35 cellular contexts compared by ENCODE assay signal in genomic region chr7:153021542-153021941, GRCh38.
"Had no signal": no experiment of that assay in that cellular context is flagged by ENCODE, and none has a peak within 500 bp of the region (broad histone marks: within the 10 kb centered on the region; RNA-seq: fewer than 3 reads in every experiment).

No MANE protein-coding gene starts in this region.

- ATAC-seq: activated CD8-positive, alpha-beta T cell treated with anti-CD3 and anti-CD28 coated beads for 36 hours; activated naive CD4-positive, alpha-beta T cell treated with anti-CD3 and anti-CD28 coated beads, Interleukin-2, amount 50 U/mL, for 72 hours; activated T-cell treated with anti-CD3 and anti-CD28 coated beads, Interleukin-2, amount 50 U/mL, for 4 hours; activated T-cell treated with anti-CD3 and anti-CD28 coated beads, Interleukin-2, amount 50 U/mL, for 72 hours; activated T-helper 17 cell treated with anti-CD3 and anti-CD28 coated beads, Interleukin-2, amount 50 U/mL, for 72 hours; body of pancreas had no signal

- H3K9me3 Mint-ChIP-seq: activated CD4-positive, alpha-beta memory T cell treated with anti-CD3 and anti-CD28 coated beads for 36 hours; activated CD4-positive, alpha-beta T cell treated with anti-CD3 and anti-CD28 coated beads, Interleukin-2, amount 10 ng/mL, durations not matched to agents 24 days and 14 days; activated CD8-positive, alpha-beta T cell treated with anti-CD3 and anti-CD28 coated beads for 36 hours; activated naive CD4-positive, alpha-beta T cell treated with anti-CD3 and anti-CD28 coated beads, Interleukin-2, amount 50 U/mL, for 72 hours; activated T-helper 1 cell treated with anti-CD3 and anti-CD28 coated beads, Interleukin-12 subunit alpha, Interleukin-12 subunit beta, Interleukin-2, Interleukin-4 antibody, amounts not matched to agents 30 ng/mL and 10 ng/mL and 1 ng/mL, durations not matched to agents 14 hours and 24 hours and 36 hours; T-helper 1 cell treated with Interleukin-12 subunit alpha and Interleukin-12 subunit beta and Interleukin-4 antibody, amounts not matched to agents 30 μg/mL and 1 μg/mL, for 36 hours; T-helper 2 cell treated with Interferon-gamma antibody and Interleukin-4, amounts not matched to agents 5 μg/mL and 100 μg/mL, for 36 hours had no signal

- DNase-seq: activated B cell treated with CpG ODN at 0.5 μM for 24 hours; activated CD4-positive, alpha-beta memory T cell treated with anti-CD3 and anti-CD28 coated beads for 36 hours; activated CD4-positive, alpha-beta T cell treated with anti-CD3 and anti-CD28 coated beads for 4 hours; activated CD4-positive, alpha-beta T cell treated with anti-CD3 and anti-CD28 coated beads, Interleukin-2, amount 10 ng/mL, durations not matched to agents 24 days and 14 days; activated CD4-positive, alpha-beta T cell treated with anti-CD3 and anti-CD28 coated beads, Interleukin-2, amount 50 U/mL, for 1 hour; activated CD4-positive, alpha-beta T cell treated with anti-CD3 and anti-CD28 coated beads, Interleukin-2, amount 50 U/mL, for 4 hours; activated CD4-positive, CD25-positive, alpha-beta regulatory T cell treated with anti-CD3 and anti-CD28 coated beads, Interleukin-2, amount 50 U/mL, for 72 hours; activated CD8-positive, alpha-beta memory T cell treated with anti-CD3 and anti-CD28 coated beads, Interleukin-2, amount 50 U/mL, for 4 hours; activated CD8-positive, alpha-beta T cell treated with anti-CD3 and anti-CD28 coated beads for 36 hours; activated effector memory CD4-positive, alpha-beta T cell treated with anti-CD3 and anti-CD28 coated beads, Interleukin-2, amount 50 U/mL, for 16 hours; activated gamma-delta T cell treated with Interleukin-2 at 50 U/mL for 16 hours; activated naive CD4-positive, alpha-beta T cell; activated naive CD4-positive, alpha-beta T cell treated with anti-CD3 and anti-CD28 coated beads for 36 hours; activated naive CD4-positive, alpha-beta T cell treated with anti-CD3 and anti-CD28 coated beads, Interleukin-2, amount 50 U/mL, for 16 hours; activated naive CD8-positive, alpha-beta T cell treated with anti-CD3 and anti-CD28 coated beads for 36 hours; activated T-cell treated with anti-CD3 and anti-CD28 coated beads for 4 hours; activated T-cell treated with anti-CD3 and anti-CD28 coated beads, Interleukin-2, amount 50 U/mL, for 1 hour; activated T-cell treated with anti-CD3 and anti-CD28 coated beads, Interleukin-2, amount 50 U/mL, for 4 hours; activated T-cell treated with anti-CD3 and anti-CD28 coated beads, Interleukin-2, amount 50 U/mL, for 72 hours; adrenal gland; amniotic stem cell; aorta; body of pancreas; brain microvascular endothelial cell; central memory CD4-positive, alpha-beta T cell; T-helper 1 cell; T-helper 2 cell; T-helper 9 cell had no signal

- H3K4me3 ChIP-seq: adrenal gland, body of pancreas, breast epithelium had no signal

- H3K36me3 ChIP-seq: adrenal gland, brain microvascular endothelial cell, breast epithelium had no signal

- H3K4me1 Mint-ChIP-seq: activated B cell treated with CpG ODN at 0.5 μM for 24 hours; activated CD4-positive, alpha-beta T cell treated with anti-CD3 and anti-CD28 coated beads, Interleukin-2, amount 10 ng/mL, durations not matched to agents 24 days and 14 days; activated naive CD8-positive, alpha-beta T cell treated with anti-CD3 and anti-CD28 coated beads for 36 hours; activated T-helper 17 cell treated with anti-CD3 and anti-CD28 coated beads, Interleukin-2, amount 50 U/mL, for 72 hours had no signal

- H3K9me3 ChIP-seq: adrenal gland, body of pancreas, breast epithelium had no signal

- H3K36me3 Mint-ChIP-seq: activated CD4-positive, alpha-beta memory T cell treated with anti-CD3 and anti-CD28 coated beads for 36 hours; activated naive CD4-positive, alpha-beta T cell treated with anti-CD3 and anti-CD28 coated beads, Interleukin-2, amount 50 U/mL, for 72 hours; activated naive CD8-positive, alpha-beta T cell treated with anti-CD3 and anti-CD28 coated beads for 36 hours had no signal

- H3K27me3 ChIP-seq: adrenal gland, body of pancreas, brain microvascular endothelial cell, breast epithelium had no signal

- H3K4me3 Mint-ChIP-seq: activated B cell treated with CpG ODN at 0.5 μM for 24 hours; activated CD4-positive, alpha-beta memory T cell treated with anti-CD3 and anti-CD28 coated beads for 36 hours; activated CD4-positive, alpha-beta T cell treated with anti-CD3 and anti-CD28 coated beads, Interleukin-2, amount 10 ng/mL, durations not matched to agents 24 days and 14 days; activated CD8-positive, alpha-beta T cell treated with anti-CD3 and anti-CD28 coated beads for 36 hours; activated naive CD4-positive, alpha-beta T cell treated with anti-CD3 and anti-CD28 coated beads for 36 hours; activated naive CD8-positive, alpha-beta T cell treated with anti-CD3 and anti-CD28 coated beads for 36 hours; activated T-cell treated with anti-CD3 and anti-CD28 coated beads, Interleukin-2, amount 50 U/mL, for 4 hours; activated T-cell treated with anti-CD3 and anti-CD28 coated beads, Interleukin-2, amount 50 U/mL, for 72 hours; activated T-helper 1 cell treated with anti-CD3 and anti-CD28 coated beads, Interleukin-12 subunit alpha, Interleukin-12 subunit beta, Interleukin-2, Interleukin-4 antibody, amounts not matched to agents 30 ng/mL and 10 ng/mL and 1 ng/mL, durations not matched to agents 14 hours and 24 hours and 36 hours; activated T-helper 17 cell treated with anti-CD3 and anti-CD28 coated beads, Interleukin-2, amount 50 U/mL, for 72 hours; T-helper 1 cell treated with Interleukin-12 subunit alpha and Interleukin-12 subunit beta and Interleukin-4 antibody, amounts not matched to agents 30 μg/mL and 1 μg/mL, for 36 hours; T-helper 2 cell treated with Interferon-gamma antibody and Interleukin-4, amounts not matched to agents 5 μg/mL and 100 μg/mL, for 36 hours had no signal

- H3K27ac Mint-ChIP-seq: activated B cell treated with CpG ODN at 0.5 μM for 24 hours; activated CD4-positive, alpha-beta memory T cell treated with anti-CD3 and anti-CD28 coated beads for 36 hours; activated CD4-positive, alpha-beta T cell treated with anti-CD3 and anti-CD28 coated beads, Interleukin-2, amount 10 ng/mL, durations not matched to agents 24 days and 14 days; activated CD8-positive, alpha-beta T cell treated with anti-CD3 and anti-CD28 coated beads for 36 hours; activated naive CD4-positive, alpha-beta T cell treated with anti-CD3 and anti-CD28 coated beads for 36 hours; activated naive CD8-positive, alpha-beta T cell treated with anti-CD3 and anti-CD28 coated beads for 36 hours; activated T-cell treated with anti-CD3 and anti-CD28 coated beads, Interleukin-2, amount 50 U/mL, for 72 hours; activated T-helper 1 cell treated with anti-CD3 and anti-CD28 coated beads, Interleukin-12 subunit alpha, Interleukin-12 subunit beta, Interleukin-2, Interleukin-4 antibody, amounts not matched to agents 30 ng/mL and 10 ng/mL and 1 ng/mL, durations not matched to agents 14 hours and 24 hours and 36 hours; activated T-helper 17 cell treated with anti-CD3 and anti-CD28 coated beads, Interleukin-2, amount 50 U/mL, for 72 hours; T-helper 1 cell treated with Interleukin-12 subunit alpha and Interleukin-12 subunit beta and Interleukin-4 antibody, amounts not matched to agents 30 μg/mL and 1 μg/mL, for 36 hours; T-helper 2 cell treated with Interferon-gamma antibody and Interleukin-4, amounts not matched to agents 5 μg/mL and 100 μg/mL, for 36 hours had no signal

- H3K27ac ChIP-seq: adrenal gland, body of pancreas, brain microvascular endothelial cell, breast epithelium, VCaP had no signal

- H3K27me3 Mint-ChIP-seq: activated CD4-positive, alpha-beta memory T cell treated with anti-CD3 and anti-CD28 coated beads for 36 hours; activated CD4-positive, alpha-beta T cell treated with anti-CD3 and anti-CD28 coated beads, Interleukin-2, amount 10 ng/mL, durations not matched to agents 24 days and 14 days; activated naive CD8-positive, alpha-beta T cell treated with anti-CD3 and anti-CD28 coated beads for 36 hours had no signal

- H3K4me1 ChIP-seq: adrenal gland, body of pancreas, breast epithelium had no signal
